8 cellular contexts compared by ENCODE assay signal in the genomic region with DNA sequence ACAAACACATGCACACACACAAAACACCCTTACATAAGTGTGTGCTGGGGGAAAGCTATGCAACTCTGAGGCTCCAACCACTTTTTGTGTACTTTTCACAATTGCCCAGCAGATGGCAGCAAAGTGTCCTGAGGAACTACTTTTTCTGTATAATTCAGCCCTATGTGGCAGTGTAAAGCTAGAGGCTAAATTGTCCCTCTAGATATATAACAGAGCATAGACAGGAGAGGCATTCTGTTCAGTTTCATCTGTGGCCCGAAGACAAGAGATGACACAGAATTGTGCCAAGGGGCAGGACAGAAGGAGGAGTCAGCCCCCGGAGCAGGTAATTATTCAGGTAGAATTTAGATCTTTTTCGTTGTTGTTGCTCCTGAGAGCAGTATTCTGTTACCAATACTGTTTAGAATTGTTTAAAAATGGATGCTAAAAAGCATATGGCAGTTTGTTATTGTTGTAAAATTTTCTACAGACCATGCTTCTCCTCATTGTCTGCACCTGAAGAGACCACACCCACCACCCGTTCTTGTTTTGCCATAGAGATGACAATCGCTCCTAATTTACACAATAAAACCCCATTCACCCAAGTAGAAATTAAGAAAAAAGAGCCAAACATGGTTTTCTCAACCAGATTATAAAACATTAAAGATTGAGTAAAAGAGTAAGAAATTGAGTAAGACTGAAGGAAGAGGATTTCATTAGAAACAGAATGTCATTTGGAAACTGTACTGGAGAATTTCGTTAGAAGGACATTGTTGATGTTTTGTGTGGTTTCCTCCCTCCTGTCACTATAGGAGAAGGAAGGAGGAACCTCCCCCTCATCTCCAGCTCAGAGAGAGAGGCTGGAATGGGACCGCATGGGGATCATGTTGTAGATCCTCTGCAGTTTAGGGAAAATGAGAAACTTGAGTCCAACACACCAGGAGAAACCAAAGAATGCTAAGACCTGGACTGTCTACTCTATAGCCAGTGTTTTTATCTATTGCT. TPM values are rescaled to one million over a fixed set of nuclear protein-coding genes. Genes with fewer than 3 reads are reported as not detected.
A peak's percentile ranks its signal among the peaks of the same experiment; 100 is the strongest.
DNase-seq lines count a peak whose midpoint lies in the region; ATAC-seq and TF ChIP-seq lines count a peak whose summit lies in the region.

No MANE protein-coding gene starts in this region.

- no CpG with 5 or more reads among the region's 7 CpGs for WGBS in neuronal stem cell (ENCODE audit: extremely low coverage in 2 of 2, insufficient read length in 2 of 2, insufficient replicate concordance in 1 of 2), 2 donors

- no peaks in the 10 kb centered on the region for H3K79me1 ChIP-seq in neuronal stem cell (ENCODE audit: low read depth, low read length)

- H2AFZ ChIP-seq in neuronal stem cell (ENCODE audit: low read length) = no peak overlapping the region

- no peak overlapping the region for H3K4me3 ChIP-seq in Jurkat, Clone E6-1 (ENCODE audit: low read length)
- H3K4me3 ChIP-seq in Peyer's patch (no peak overlapping the region), fibroblast of the aortic adventitia (ENCODE audit: low read depth, low read length) (no peak overlapping the region), neuronal stem cell (ENCODE audit: low read length in 2 of 2) (no peak overlapping the region), thoracic aorta (peak overlapping the region; percentile 15)

- no peak overlapping the region for H3K9ac ChIP-seq in neuronal stem cell (ENCODE audit: low read depth, low read length, poor library complexity)

- no peak overlapping the region for H3K4me2 ChIP-seq in neuronal stem cell (ENCODE audit: insufficient read depth, low read length, poor library complexity, severe bottlenecking)

- H3K18ac ChIP-seq in neuronal stem cell (ENCODE audit: low read length) = no peak overlapping the region

- H4K8ac ChIP-seq in neuronal stem cell (ENCODE audit: low read depth, low read length) = no peak overlapping the region

- no peak for TF ChIP-seq POLR2A in Peyer's patch (IDR thresholded peaks at IDR 0.05)

- H3K9me3 ChIP-seq in Peyer's patch (no peaks in the 10 kb centered on the region), neuronal stem cell (replicated peaks in 1 of 2; ENCODE audit: control insufficient read depth in 2 of 2, insufficient read depth in 1 of 2, low read depth in 1 of 2, low read length in 2 of 2) (peaks cover 0 to 3% of the 10 kb centered on the region in 2 donors), thoracic aorta (no peaks in the 10 kb centered on the region)

- H3K27me3 ChIP-seq in Peyer's patch = no peaks in the 10 kb centered on the region
- H3K27me3 ChIP-seq in neuronal stem cell (ENCODE audit: control insufficient read depth in 3 of 3, insufficient read depth in 3 of 3, low read depth in 1 of 3, low read length in 3 of 3) = no peaks in the 10 kb centered on the region
- no peaks in the 10 kb centered on the region for H3K27me3 ChIP-seq in thoracic aorta (replicated peaks; ENCODE audit: insufficient read depth)

- ATAC-seq in GM21528 (IDR thresholded peaks at IDR 0.05; ENCODE audit: low FRiP score, unreplicated experiment) (peak; percentile 50), thoracic aorta (ENCODE audit: insufficient number of reproducible peaks, low FRiP score, low read depth) (no peak)

- H3K4me1 ChIP-seq in Peyer's patch (no peaks in the 10 kb centered on the region), neuronal stem cell (ENCODE audit: control insufficient read depth in 2 of 2, insufficient read depth in 1 of 2, low read depth in 1 of 2, low read length in 2 of 2) (no peaks in the 10 kb centered on the region), thoracic aorta (ENCODE audit: control insufficient read depth in 1 of 2, low read depth in 2 of 2) (no peaks in the 10 kb centered on the region)

- no peak overlapping the region for H3K14ac ChIP-seq in neuronal stem cell (ENCODE audit: low read length)

- H3K36me3 ChIP-seq in Peyer's patch (no peaks in the 10 kb centered on the region), neuronal stem cell (replicated peaks in 1 of 2; ENCODE audit: control insufficient read depth in 2 of 2, insufficient read depth in 2 of 2, low read length in 2 of 2) (no peaks in the 10 kb centered on the region), thoracic aorta (no peaks in the 10 kb centered on the region)

- H2AK5ac ChIP-seq in neuronal stem cell (ENCODE audit: low read depth, low read length) = no peak overlapping the region

- no peak overlapping the region for H3K4ac ChIP-seq in neuronal stem cell (ENCODE audit: low read length)

- no peak overlapping the region for H3K23ac ChIP-seq in neuronal stem cell (ENCODE audit: low read depth, low read length, poor library complexity)

- H2BK5ac ChIP-seq in neuronal stem cell (ENCODE audit: low read length) = no peak overlapping the region

- H3K27ac ChIP-seq in Peyer's patch (peak overlapping the region in 1 of 4 donors; percentile 57), neuronal stem cell (replicated peaks; ENCODE audit: low read length) (no peak overlapping the region), thoracic aorta (no peak overlapping the region)

- H2BK120ac ChIP-seq in neuronal stem cell (ENCODE audit: low read depth, low read length) = no peak overlapping the region

- TF ChIP-seq CTCF in Peyer's patch (IDR thresholded peaks at IDR 0.05) = peak; percentile 67 to 85 (median 81)
- TF ChIP-seq CTCF in fibroblast of the aortic adventitia (IDR thresholded peaks at IDR 0.05; ENCODE audit: insufficient read depth, low read length) = peak; percentile 67
- TF ChIP-seq CTCF in thoracic aorta (IDR thresholded peaks at IDR 0.05) = peak; percentile 50

- H4K91ac ChIP-seq in neuronal stem cell (ENCODE audit: low read depth, low read length, poor library complexity) = no peak overlapping the region

- no peak overlapping the region for H2BK12ac ChIP-seq in neuronal stem cell (ENCODE audit: low read length)

- no peak overlapping the region for H2BK15ac ChIP-seq in neuronal stem cell (ENCODE audit: low read length)

- DNase-seq in D341Med (ENCODE audit: low spot score) (peak; percentile 62), Peyer's patch (peak in 2 of 3 donors; percentile 73 to 91), fibroblast of the aortic adventitia (ENCODE audit: low read depth) (peak; percentile 57), neuronal stem cell (ENCODE audit: low spot score) (peak; percentile 72), thoracic aorta (ENCODE audit: low spot score) (no peak)
- DNase-seq in Jurkat, Clone E6-1 (ENCODE audit: low read depth, low spot score) = peak; percentile 55
- DNase-seq in activated T-cell treated with anti-CD3 and anti-CD28 coated beads, Interleukin-2, amount 50 U/mL, for 48 hours = peak; percentile 66

RNA-seq across cellular contexts. Expression of gene MS4A7, which starts 14.5 kb away (rescaled TPM):
- not detected for polyA plus RNA-seq in Jurkat, Clone E6-1 (2012; ENCODE audit: insufficient read depth, insufficient read length)
- total RNA-seq in Peyer's patch (10 to 100 TPM in 2 of 4 donors, 1 to 10 TPM in 2; 5.0 to 52.0 (median 14.9) TPM), fibroblast of the aortic adventitia (ENCODE audit: low replicate concordance) (not detected in 2 replicates), thoracic aorta (10 to 100 TPM; 41.8 to 81.8 TPM)
- not detected for polyA plus RNA-seq in neuronal stem cell (2013, experiment 1 of 2)
- not detected for polyA plus RNA-seq in neuronal stem cell (2013, experiment 2 of 2)

RNA-seq across cellular contexts. Expression of gene MS4A14, which starts 32.4 kb away (rescaled TPM):
- not detected for polyA plus RNA-seq in Jurkat, Clone E6-1 (2012; ENCODE audit: insufficient read depth, insufficient read length)
- total RNA-seq in Peyer's patch (10 to 100 TPM in 1 of 4 donors, 1 to 10 TPM in 1, under 1 TPM in 2; 0.57 to 15.7 (median 2.7) TPM), fibroblast of the aortic adventitia (ENCODE audit: low replicate concordance) (not detected in 2 replicates), thoracic aorta (1 to 10 TPM; 1.5 to 6.3 TPM)
- not detected for polyA plus RNA-seq in neuronal stem cell (2013, experiment 1 of 2)
- polyA plus RNA-seq in neuronal stem cell (2013, experiment 2 of 2) = not detected

RNA-seq across cellular contexts. Expression of gene MS4A6E, which starts 36.8 kb away (rescaled TPM):
- not detected for polyA plus RNA-seq in Jurkat, Clone E6-1 (2012; ENCODE audit: insufficient read depth, insufficient read length)
- total RNA-seq in Peyer's patch (not detected), fibroblast of the aortic adventitia (ENCODE audit: low replicate concordance) (not detected in 2 replicates), thoracic aorta (not detected)
- not detected for polyA plus RNA-seq in neuronal stem cell (2013, experiment 1 of 2)
- not detected for polyA plus RNA-seq in neuronal stem cell (2013, experiment 2 of 2)
